ENCODE assay signal across 8 cellular contexts in genomic region chr3:177597325-177598109, GRCh38.
DNase-seq lines count a peak whose midpoint lies in the region; ATAC-seq and TF ChIP-seq lines count a peak whose summit lies in the region.

No MANE protein-coding gene starts in this region.

- H3K4me3 Mint-ChIP-seq in nephron progenitor cell = no peak overlapping the region

- peaks cover 2% of the 10 kb centered on the region for H3K27me3 Mint-ChIP-seq in nephron progenitor cell (ENCODE audit: low read depth, poor library complexity)

- H3K4me3 ChIP-seq in esophagus squamous epithelium = peak overlapping the region in 1 of 4 donors; percentile 39

- no peaks in the 10 kb centered on the region for H3K9me3 Mint-ChIP-seq in nephron progenitor cell

- H3K27ac ChIP-seq in VCaP (peak overlapping the region; percentile 89), esophagus squamous epithelium (peak overlapping the region; percentile 79 to 89 (median 88))

- peaks cover 42 to 99% (median 79%) of the 10 kb centered on the region in 3 donors for H3K4me1 ChIP-seq in esophagus squamous epithelium

- peaks cover 52% of the 10 kb centered on the region for H3K4me1 Mint-ChIP-seq in nephron progenitor cell

- DNase-seq in Right ventricle myocardium inferior (ENCODE audit: missing footprints) = no peak
- no peak for DNase-seq in cardiac septum (ENCODE audit: low spot score)
- peak; percentile 73 to 93 for DNase-seq in NCI-H2081 (lab: John Stamatoyannopoulos, UW)
- DNase-seq in esophagus squamous epithelium (lab: John Stamatoyannopoulos, UW) = no peak
- no peak for DNase-seq in nephron progenitor cell
- no peak for DNase-seq in D341Med (ENCODE audit: low spot score)

- intact Hi-C loops in Right ventricle myocardium inferior (cut with DNase I) (no loop called here), cardiac septum (cut with DNase I) (loop anchor here (5.0 kb wide), 2 partner anchors 235 to 730 kb away; no protein-coding TSS in a partner anchor), esophagus squamous epithelium (cut with DNase I) (no loop called here)

- H3K9me3 ChIP-seq in esophagus squamous epithelium = no peaks in the 10 kb centered on the region

- TF ChIP-seq POLR2A in esophagus squamous epithelium (IDR thresholded peaks at IDR 0.05) = no peak

- H3K27me3 ChIP-seq in esophagus squamous epithelium = no peaks in the 10 kb centered on the region

- no peaks in the 10 kb centered on the region for H3K36me3 Mint-ChIP-seq in nephron progenitor cell (ENCODE audit: low read depth)

- 1 to 6% methylated on average over 9 to 10 of the region's 10 CpGs for whole genome bisulfite sequencing in esophagus squamous epithelium, 2 donors

- H3K27ac Mint-ChIP-seq in nephron progenitor cell = peak overlapping the region; percentile 95

- ATAC-seq in Right ventricle myocardium inferior (peak; percentile 85), HG02852 (IDR thresholded peaks at IDR 0.05; ENCODE audit: unreplicated experiment) (peak; percentile 88)

- H3K36me3 ChIP-seq in esophagus squamous epithelium = no peaks in the 10 kb centered on the region

- TF ChIP-seq CTCF in VCaP (conservative IDR thresholded peaks at IDR 0.05) (no peak), esophagus squamous epithelium (IDR thresholded peaks at IDR 0.05) (no peak), nephron progenitor cell (IDR thresholded peaks at IDR 0.05) (no peak)

Comparison
In these comparisons a context has a peak if more than half of its experiments do, and no peak if none do; other contexts are left out.
1. DNase-seq: peak in NCI-H2081 (2 of 2); none in Right ventricle myocardium inferior (single experiment), cardiac septum (single experiment), esophagus squamous epithelium (single experiment), nephron progenitor cell (single experiment) and D341Med (single experiment).